ENCODE assay signal across 8 cellular contexts in genomic region chr14:76956253-76957090, GRCh38.
DNase-seq lines count a peak whose midpoint lies in the region; ATAC-seq and TF ChIP-seq lines count a peak whose summit lies in the region.

No MANE protein-coding gene starts in this region.

- H3K9me2 ChIP-seq in GM23338 (ENCODE audit: insufficient read depth), result no peaks in the 10 kb centered on the region

- H3K36me3 ChIP-seq in GM23338 (ENCODE audit: insufficient read depth) (no peaks in the 10 kb centered on the region), gastroesophageal sphincter (no peaks in the 10 kb centered on the region)

- peak overlapping the region; percentile 99 for H3K27ac Mint-ChIP-seq in GM23338
- peak overlapping the region; percentile 97 for H3K27ac Mint-ChIP-seq in activated naive CD4-positive, alpha-beta T cell treated with anti-CD3 and anti-CD28 coated beads for 36 hours

- ATAC-seq in GM23338, result peak; percentile 68
- ATAC-seq in gastroesophageal sphincter, result peak; percentile 83

- no peak for TF ChIP-seq EP300 in gastroesophageal sphincter (IDR thresholded peaks at IDR 0.05)

- no peaks in the 10 kb centered on the region for H4K20me1 ChIP-seq in GM23338 (replicated peaks; ENCODE audit: insufficient read depth)

- peak overlapping the region; percentile 58 for H3K4me3 Mint-ChIP-seq in GM23338
- H3K4me3 Mint-ChIP-seq in activated naive CD4-positive, alpha-beta T cell treated with anti-CD3 and anti-CD28 coated beads for 36 hours, result peak overlapping the region; percentile 80

- intact Hi-C loops in activated naive CD4-positive, alpha-beta T cell treated with anti-CD3 and anti-CD28 coated beads for 36 hours (cut with micrococcal nuclease), result loop anchor here (1.0 to 10.0 kb wide), 12 partner anchors 9 to 1432 kb away; partner anchors contain the start of genes BATF, CIPC, GSTZ1 and IRF2BPL

- H3K9me3 Mint-ChIP-seq in GM23338, result no peaks in the 10 kb centered on the region; the same call in 2 of the 3 replicates
- no peaks in the 10 kb centered on the region for H3K9me3 Mint-ChIP-seq in activated naive CD4-positive, alpha-beta T cell treated with anti-CD3 and anti-CD28 coated beads for 36 hours

- H3K27me3 ChIP-seq in GM23338 (ENCODE audit: insufficient read depth), result no peaks in the 10 kb centered on the region
- H3K27me3 ChIP-seq in gastroesophageal sphincter, result no peaks in the 10 kb centered on the region

- no peaks in the 10 kb centered on the region for H3K79me2 ChIP-seq in GM23338 (replicated peaks; ENCODE audit: insufficient read depth)

- peak overlapping the region; percentile 71 for H3K4me2 ChIP-seq in GM23338

- H3K4me3 ChIP-seq in GM23338 (peak overlapping the region; percentile 42), NB4 (ENCODE audit: low read depth, low read length) (peak overlapping the region; percentile 35), gastroesophageal sphincter (peak overlapping the region; percentile 19 to 53)

- no peak overlapping the region for H2AFZ ChIP-seq in GM23338

- H3K27ac ChIP-seq in GM23338 (ENCODE audit: low read depth) (peak overlapping the region; percentile 98), gastroesophageal sphincter (peak overlapping the region; percentile 56 to 97 (median 92)), substantia nigra (ENCODE audit: low read depth, low read length, poor library complexity, severe bottlenecking) (peak overlapping the region; percentile 94)

- 0 out of 4 replicates have a peak, but pooled peaks of 1 of the 2 experiments have one; percentile 5 for TF ChIP-seq CTCF in GM23338 (conservative IDR thresholded peaks at IDR 0.05; ENCODE audit: low read depth in 2 of 2)
- no peak for TF ChIP-seq CTCF in NB4 (IDR thresholded peaks at IDR 0.05; ENCODE audit: low read depth, low read length)
- TF ChIP-seq CTCF in gastroesophageal sphincter (IDR thresholded peaks at IDR 0.05), result peak in 3 of 4 experiments; percentile 25 to 56 (median 49)

- no peaks in the 10 kb centered on the region for H3K9me3 ChIP-seq in gastroesophageal sphincter

- CTCF ChIA-PET in activated naive CD4-positive, alpha-beta T cell treated with anti-CD3 and anti-CD28 coated beads for 36 hours (lab: Charles Lee), result interaction anchor here (0.9 to 4.5 kb wide), 6 partner anchors 38 to 96 kb away, joined by 3 to 47 read pairs (median 9); no protein-coding TSS in a partner anchor

- peaks cover 20% of the 10 kb centered on the region for H3K27me3 Mint-ChIP-seq in GM23338 (ENCODE audit: insufficient read depth, low read depth, poor library complexity)
- no peaks in the 10 kb centered on the region for H3K27me3 Mint-ChIP-seq in activated naive CD4-positive, alpha-beta T cell treated with anti-CD3 and anti-CD28 coated beads for 36 hours (ENCODE audit: low read depth)

- TF ChIP-seq POLR2A in NB4 (IDR thresholded peaks at IDR 0.05; ENCODE audit: extremely low read depth, insufficient read length), result no peak
- no peak for TF ChIP-seq POLR2A in gastroesophageal sphincter (IDR thresholded peaks at IDR 0.05)

- DNase-seq in DMS153 treated with DMSO at 0.1 percent for 48 hours (lab: John Stamatoyannopoulos, UW; ENCODE audit: unreplicated experiment) (peak; percentile 89), GM23338 (ENCODE audit: low spot score) (peak; percentile 98), NB4 (ENCODE audit: low read depth) (peak; percentile 96), SK-MEL-5 (ENCODE audit: low read depth, low spot score) (peak; percentile 88), nucleus accumbens (lab: John Stamatoyannopoulos, UW) (peak; percentile 60 to 97 (median 90)), substantia nigra (lab: John Stamatoyannopoulos, UW) (peak; percentile 73 to 97 (median 91))
- DNase-seq in activated naive CD4-positive, alpha-beta T cell treated with anti-CD3 and anti-CD28 coated beads for 36 hours, result peak; percentile 98

- H3K4me1 ChIP-seq in GM23338 (ENCODE audit: insufficient read depth) (peaks cover 58% of the 10 kb centered on the region), gastroesophageal sphincter (peaks cover 3 to 90% (median 51%) of the 10 kb centered on the region in 3 donors)

- in situ Hi-C loops in SK-MEL-5 (cut with HindIII; ENCODE audit: low pct_unique_long_range_greater_than_20kb, low sequenced_read_pairs), result no loop called here

- H3F3A ChIP-seq in GM23338 (replicated peaks; ENCODE audit: low read depth), result peaks cover 45% of the 10 kb centered on the region

- no peaks in the 10 kb centered on the region; the same call in 2 of the 3 replicates for H3K36me3 Mint-ChIP-seq in GM23338 (ENCODE audit: low read depth)
- no peaks in the 10 kb centered on the region for H3K36me3 Mint-ChIP-seq in activated naive CD4-positive, alpha-beta T cell treated with anti-CD3 and anti-CD28 coated beads for 36 hours (ENCODE audit: low read depth)

- peaks cover 62% of the 10 kb centered on the region for H3K4me1 Mint-ChIP-seq in GM23338
- peaks cover 72% of the 10 kb centered on the region for H3K4me1 Mint-ChIP-seq in activated naive CD4-positive, alpha-beta T cell treated with anti-CD3 and anti-CD28 coated beads for 36 hours (ENCODE audit: low read depth)

- 0 to 14% methylated on average over 7 to 21 of the region's 51 CpGs for WGBS in gastroesophageal sphincter (ENCODE audit: low coverage in 1 of 2), 2 donors

TF ChIP-seq in GM23338, 12 proteins besides CTCF, POLR2A, EP300 and RAD21:
- TF ChIP-seq ETS1 (IDR thresholded peaks at IDR 0.05) (peak; percentile 63), REST (IDR thresholded peaks at IDR 0.05; ENCODE audit: unreplicated experiment) (peak; percentile 9), STAT1 (IDR thresholded peaks at IDR 0.05; ENCODE audit: unreplicated experiment) (no peak), CREB1 (CRISPR knock-in tag; IDR thresholded peaks at IDR 0.05; ENCODE audit: low read depth) (peak; percentile 71)

Comparison
In these comparisons a context has a peak if more than half of its experiments do, and no peak if none do; other contexts are left out.
1. Peak in every context shown above with its lines: DNase-seq, ATAC-seq, H3K4me3 ChIP-seq and H3K27ac ChIP-seq.